Comparison of ENCODE assay signal across 8 cellular contexts in the genomic region with DNA sequence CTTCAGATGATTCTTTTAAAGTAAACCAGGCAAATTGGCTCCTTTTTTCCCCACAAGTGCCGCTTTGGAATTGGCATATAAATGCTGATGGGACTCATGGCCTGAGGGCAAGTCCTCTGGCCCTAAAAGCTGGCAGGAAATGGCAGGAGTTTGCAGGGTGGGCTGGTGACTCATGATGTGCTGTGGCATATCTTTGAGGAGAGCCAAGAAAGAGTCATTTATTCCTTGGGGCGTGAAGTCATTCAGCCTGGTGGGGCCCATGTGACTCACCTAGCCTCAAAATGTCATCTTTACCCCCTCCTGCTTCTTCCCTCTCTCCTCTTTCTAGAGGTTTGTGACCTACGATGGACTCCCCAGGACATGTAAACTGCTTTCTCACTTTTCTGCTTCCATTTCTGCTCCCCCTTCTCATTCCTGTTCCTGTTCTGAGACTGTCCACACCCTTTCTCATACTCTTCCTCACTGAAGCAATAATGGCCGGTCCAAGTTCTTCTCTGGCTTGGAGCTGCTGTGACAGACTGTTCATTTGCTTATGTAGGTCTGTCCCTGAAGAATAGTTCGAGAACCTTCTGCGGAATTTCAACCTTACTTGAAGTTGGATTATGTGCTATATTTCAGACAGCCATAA.
DNase-seq lines count a peak whose midpoint lies in the region; ATAC-seq and TF ChIP-seq lines count a peak whose summit lies in the region.

No MANE protein-coding gene starts in this region.

- H3K79me2 ChIP-seq in smooth muscle cell (ENCODE audit: low read depth), result no peaks in the 10 kb centered on the region

- H3K9ac ChIP-seq in smooth muscle cell (ENCODE audit: low read depth), result peak overlapping the region; percentile 45

- H3K4me3 ChIP-seq in NB4 (ENCODE audit: low read depth, low read length), result no peak overlapping the region
- no peak overlapping the region for H3K4me3 ChIP-seq in smooth muscle cell

- no peaks in the 10 kb centered on the region for H4K20me1 ChIP-seq in smooth muscle cell (ENCODE audit: low read depth)

- WGBS in smooth muscle cell (ENCODE audit: low lambda C conversion rate), result 55% methylated on average over 6 of the region's 6 CpGs

- no peaks in the 10 kb centered on the region for H3K9me3 ChIP-seq in smooth muscle cell (replicated peaks; ENCODE audit: low read depth)

- H3K4me1 ChIP-seq in smooth muscle cell (ENCODE audit: low read depth), result no peaks in the 10 kb centered on the region

- no peaks in the 10 kb centered on the region for H3K36me3 ChIP-seq in smooth muscle cell (ENCODE audit: low read depth)

- peak overlapping the region; percentile 49 for H3K4me2 ChIP-seq in smooth muscle cell

- TF ChIP-seq POLR2A in NB4 (IDR thresholded peaks at IDR 0.05; ENCODE audit: extremely low read depth, insufficient read length), result no peak

- ATAC-seq in HG03571 (IDR thresholded peaks at IDR 0.05; ENCODE audit: unreplicated experiment), result no peak

- DNase-seq in GM03348 (ENCODE audit: low spot score) (peak; percentile 76), NB4 (ENCODE audit: low read depth) (peak; percentile 81), astrocyte of the hippocampus (ENCODE audit: low read depth, low spot score) (peak; percentile 92), smooth muscle cell (lab: John Stamatoyannopoulos, UW; ENCODE audit: unreplicated experiment) (no peak), HuH-7 (ENCODE audit: low spot score) (no peak), T-helper 9 cell (no peak), NCI-H2107 treated with DMSO at 0.1 percent for 48 hours (lab: John Stamatoyannopoulos, UW; ENCODE audit: unreplicated experiment) (no peak)

- H2AFZ ChIP-seq in smooth muscle cell (ENCODE audit: low read depth), result no peak overlapping the region

- H3F3A ChIP-seq in smooth muscle cell (ENCODE audit: low read depth), result no peaks in the 10 kb centered on the region

- TF ChIP-seq CTCF in NB4 (IDR thresholded peaks at IDR 0.05; ENCODE audit: low read depth, low read length) (no peak), smooth muscle cell (IDR thresholded peaks at IDR 0.05; ENCODE audit: borderline replicate concordance, insufficient read depth, poor library complexity, severe bottlenecking) (no peak)

- H3K27ac ChIP-seq in smooth muscle cell (ENCODE audit: low read depth), result peak overlapping the region; percentile 77

- no peaks in the 10 kb centered on the region for H3K27me3 ChIP-seq in smooth muscle cell (ENCODE audit: low read depth)

Comparison
In these comparisons a context has a peak if more than half of its experiments do, and no peak if none do; other contexts are left out.
1. DNase-seq: peak in GM03348 (single experiment), NB4 (single experiment) and astrocyte of the hippocampus (single experiment); none in smooth muscle cell (single experiment), HuH-7 (single experiment), T-helper 9 cell (single experiment) and NCI-H2107 treated with DMSO at 0.1 percent for 48 hours (single experiment).